In genomic region chrX:151393514-151393913, GRCh38 we compare ENCODE assay signal across 8 cellular contexts. TPM values are rescaled to one million over a fixed set of nuclear protein-coding genes. Genes with fewer than 3 reads are reported as not detected.
DNase-seq lines count a peak whose midpoint lies in the region; ATAC-seq and TF ChIP-seq lines count a peak whose summit lies in the region.

No MANE protein-coding gene starts in this region.

- intact Hi-C loops in transverse colon (cut with DNase I; ENCODE audit: low total_unique reads): no loop called here

- H3K4me1 ChIP-seq in transverse colon: peaks cover 0 to 11% (median 0%) of the 10 kb centered on the region in 4 donors

- H3K27ac ChIP-seq in transverse colon: no peak overlapping the region

- H3K4me3 ChIP-seq in transverse colon: no peak overlapping the region

- peaks cover 13% of the 10 kb centered on the region for H3K36me3 Mint-ChIP-seq in effector memory CD8-positive, alpha-beta T cell (ENCODE audit: insufficient read depth)

- H3K4me1 Mint-ChIP-seq in effector memory CD8-positive, alpha-beta T cell (ENCODE audit: low read depth in 2 of 2): peaks cover 20 to 21% of the 10 kb centered on the region in 2 donors

- TF ChIP-seq CTCF in transverse colon (IDR thresholded peaks at IDR 0.05): no peak

- peak overlapping the region; percentile 94 to 95 for H3K27ac Mint-ChIP-seq in effector memory CD8-positive, alpha-beta T cell

- no peak for TF ChIP-seq EP300 in transverse colon (IDR thresholded peaks at IDR 0.05; ENCODE audit: low read depth)

- H3K4me3 Mint-ChIP-seq in effector memory CD8-positive, alpha-beta T cell: peak overlapping the region; percentile 74 to 82

- no peaks in the 10 kb centered on the region for H3K27me3 Mint-ChIP-seq in effector memory CD8-positive, alpha-beta T cell

- DNase-seq in GF-D8 (lab: John Stamatoyannopoulos, UW) (peak; percentile 14), T-helper 22 cell (ENCODE audit: low read depth) (peak; percentile 56), transverse colon (no peak), NCI-H1048 (lab: John Stamatoyannopoulos, UW) (no peak), GM03348 (ENCODE audit: low spot score) (no peak)
- DNase-seq in effector memory CD8-positive, alpha-beta T cell: peak; percentile 61 to 65 (median 64)

- no peaks in the 10 kb centered on the region for H3K36me3 ChIP-seq in transverse colon

- 52 to 60% methylated on average over 1 of the region's 1 CpG for WGBS in transverse colon (ENCODE audit: low coverage in 1 of 2), 2 donors

- in situ Hi-C loops in transverse colon (cut with MboI; ENCODE audit: low pct_ligation_motif_present in 1 of 4, low pct_unique_long_range_greater_than_20kb in 1 of 4, low sequenced_read_pairs in 3 of 4): no loop called here

- no peak for TF ChIP-seq POLR2A in transverse colon (IDR thresholded peaks at IDR 0.05)

- H3K9me3 Mint-ChIP-seq in effector memory CD8-positive, alpha-beta T cell: no peaks in the 10 kb centered on the region

- no peaks in the 10 kb centered on the region for H3K9me3 ChIP-seq in transverse colon

- H3K27me3 ChIP-seq in transverse colon: no peaks in the 10 kb centered on the region

- ATAC-seq in HG03025 (IDR thresholded peaks at IDR 0.05; ENCODE audit: low FRiP score, unreplicated experiment): peak; percentile 32
- peak; percentile 70 for ATAC-seq in effector memory CD8-positive, alpha-beta T cell (replicated peaks)
- no peak for ATAC-seq in GM21576 (IDR thresholded peaks at IDR 0.05; ENCODE audit: unreplicated experiment)

RNA-seq across cellular contexts. Expression of gene VMA21, which starts 3.5 kb away (rescaled TPM):
- total RNA-seq in transverse colon: 10 to 100 TPM in 2 of 4 donors, 1 to 10 TPM in 2; 3.8 to 16.8 (median 11.3) TPM

Comparison
In these comparisons a context has a peak if more than half of its experiments do, and no peak if none do; other contexts are left out.
1. DNase-seq: peak in GF-D8 (single experiment), T-helper 22 cell (single experiment) and effector memory CD8-positive, alpha-beta T cell (3 of 3); none in transverse colon (single experiment), NCI-H1048 (single experiment) and GM03348 (single experiment).